ENCODE assay signal across 35 cellular contexts in genomic region chr17:37667039-37667438, GRCh38.
"Had no signal": no experiment of that assay in that cellular context is flagged by ENCODE, and none has a peak within 500 bp of the region (broad histone marks: within the 10 kb centered on the region; RNA-seq: fewer than 3 reads in every experiment).

No MANE protein-coding gene starts in this region.

- H3K4me3 ChIP-seq: MG63 had no signal

- H3K27me3 ChIP-seq: MG63 had no signal

- H3K9ac ChIP-seq: KMS-11 had no signal

- H3K27ac ChIP-seq: KMS-11 had no signal

- H3K9me3 ChIP-seq: MG63 had no signal

- H3K4me2 ChIP-seq: KMS-11 had no signal

- H3K36me3 ChIP-seq: MG63 had no signal

- DNase-seq: Karpas-422, Kasumi-1, KG1, MG63, MM.1S, MV-4-11, NCI-H1048, NCI-H1092, NCI-H1092 treated with DMSO at 0.1 percent for 48 hours, NCI-H1105, NCI-H1105 treated with DMSO at 0.1 percent for 48 hours, NCI-H1417, NCI-H1417 treated with DMSO at 0.1 percent for 48 hours, NCI-H1436, NCI-H1436 treated with DMSO at 0.1 percent for 48 hours, NCI-H1694, NCI-H1694 treated with DMSO at 0.1 percent for 48 hours, NCI-H187, NCI-H187 treated with DMSO at 0.1 percent for 48 hours, NCI-H1930, NCI-H2029, NCI-H2029 treated with DMSO at 0.1 percent for 48 hours, NCI-H2081, NCI-H2081 treated with DMSO at 0.1 percent for 48 hours, NCI-H2107, NCI-H2171, NCI-H2171 treated with DMSO at 0.1 percent for 48 hours, NCI-H2227 treated with DMSO at 0.1 percent for 48 hours, NCI-H226, NCI-H345, NCI-H446, NCI-H446 treated with DMSO at 0.1 percent for 48 hours, NCI-H510A, NCI-H510A treated with DMSO at 0.1 percent for 48 hours had no signal
